Comparison of ENCODE assay signal across 34 cellular contexts in genomic region chr2:26940001-26940400, GRCh38.
"Had no signal": no experiment of that assay in that cellular context is flagged by ENCODE, and none has a peak within 500 bp of the region (broad histone marks: within the 10 kb centered on the region; RNA-seq: fewer than 3 reads in every experiment).

No MANE protein-coding gene starts in this region.

- DNase-seq: activated CD4-positive, alpha-beta memory T cell treated with anti-CD3 and anti-CD28 coated beads for 36 hours; activated CD4-positive, alpha-beta T cell treated with anti-CD3 and anti-CD28 coated beads for 4 hours; activated CD4-positive, alpha-beta T cell treated with anti-CD3 and anti-CD28 coated beads, Interleukin-2, amount 50 U/mL, for 1 hour; activated CD8-positive, alpha-beta memory T cell treated with anti-CD3 and anti-CD28 coated beads, Interleukin-2, amount 10 ng/mL, durations not matched to agents 7 days and 5 days; activated CD8-positive, alpha-beta memory T cell treated with anti-CD3 and anti-CD28 coated beads, Interleukin-2, amount 50 U/mL, for 48 hours; activated effector memory CD4-positive, alpha-beta T cell treated with Interleukin-2 at 50 U/mL for 16 hours; activated naive CD4-positive, alpha-beta T cell treated with anti-CD3 and anti-CD28 coated beads, Interleukin-2, amount 10 ng/mL, durations not matched to agents 7 days and 5 days; activated naive CD8-positive, alpha-beta T cell treated with anti-CD3 and anti-CD28 coated beads, Interleukin-2, amount 50 U/mL, for 24 hours; activated T-cell treated with anti-CD3 and anti-CD28 coated beads, Interleukin-2, amount 50 U/mL, for 48 hours; anterior cingulate cortex; caudate nucleus; cerebellar nuclear complex; Kasumi-1; MG63; NCI-H1048; NCI-H1105 treated with DMSO at 0.1 percent for 48 hours; NCI-H1436; NCI-H1694; NCI-H1930; NCI-H2081 treated with DMSO at 0.1 percent for 48 hours; NCI-H345; NCI-H526 treated with DMSO at 0.1 percent for 48 hours; NCI-H774; SHP77; SK-N-SH had no signal

- H3K9me3 ChIP-seq: MG63, SJSA1, SK-N-SH had no signal

- H3K4me1 Mint-ChIP-seq: activated naive CD4-positive, alpha-beta T cell treated with anti-CD3 and anti-CD28 coated beads, Interleukin-2, amount 10 ng/mL, durations not matched to agents 7 days and 5 days; activated naive CD8-positive, alpha-beta T cell treated with anti-CD3 and anti-CD28 coated beads, Interleukin-2, amount 50 U/mL, for 24 hours; brain had no signal

- H3K4me3 ChIP-seq: MG63, SJSA1 had no signal

- H3K27ac Mint-ChIP-seq: activated CD4-positive, alpha-beta memory T cell treated with anti-CD3 and anti-CD28 coated beads for 36 hours; activated CD8-positive, alpha-beta memory T cell treated with anti-CD3 and anti-CD28 coated beads, Interleukin-2, amount 10 ng/mL, durations not matched to agents 7 days and 5 days; activated naive CD4-positive, alpha-beta T cell treated with anti-CD3 and anti-CD28 coated beads, Interleukin-2, amount 10 ng/mL, durations not matched to agents 7 days and 5 days; activated naive CD8-positive, alpha-beta T cell; activated naive CD8-positive, alpha-beta T cell treated with anti-CD3 and anti-CD28 coated beads, Interleukin-2, amount 50 U/mL, for 24 hours; T-helper 1 cell treated with Interleukin-12 subunit alpha and Interleukin-12 subunit beta and Interleukin-4 antibody, amounts not matched to agents 30 μg/mL and 1 μg/mL, for 36 hours; T-helper 2 cell treated with Interferon-gamma antibody and Interleukin-4, amounts not matched to agents 5 μg/mL and 100 μg/mL, for 36 hours; WTC11 had no signal

- H3K27me3 ChIP-seq: MG63, SJSA1 had no signal

- H3K27ac ChIP-seq: SJSA1 had no signal

- ATAC-seq: activated CD4-positive, CD25-positive, alpha-beta regulatory T cell treated with anti-CD3 and anti-CD28 coated beads, Interleukin-2, amount 50 U/mL, for 24 hours; activated CD8-positive, alpha-beta memory T cell treated with anti-CD3 and anti-CD28 coated beads, Interleukin-2, amount 10 ng/mL, durations not matched to agents 7 days and 5 days; activated naive CD8-positive, alpha-beta T cell treated with anti-CD3 and anti-CD28 coated beads, Interleukin-2, amount 50 U/mL, for 24 hours; Panc1; WTC11 had no signal

- FAIRE-seq: TTC549 had no signal

- H3K4me2 ChIP-seq: SK-N-SH had no signal

- H3K9me3 Mint-ChIP-seq: activated CD4-positive, alpha-beta memory T cell treated with anti-CD3 and anti-CD28 coated beads for 36 hours; activated naive CD4-positive, alpha-beta T cell treated with anti-CD3 and anti-CD28 coated beads, Interleukin-2, amount 10 ng/mL, durations not matched to agents 7 days and 5 days; activated naive CD8-positive, alpha-beta T cell treated with anti-CD3 and anti-CD28 coated beads, Interleukin-2, amount 50 U/mL, for 24 hours; brain; T-helper 1 cell treated with Interleukin-12 subunit alpha and Interleukin-12 subunit beta and Interleukin-4 antibody, amounts not matched to agents 30 μg/mL and 1 μg/mL, for 36 hours; T-helper 2 cell treated with Interferon-gamma antibody and Interleukin-4, amounts not matched to agents 5 μg/mL and 100 μg/mL, for 36 hours; WTC11 had no signal

- H3K9ac ChIP-seq: SK-N-SH had no signal

- H3K27me3 Mint-ChIP-seq: brain had no signal

- H3K4me3 Mint-ChIP-seq: activated CD4-positive, alpha-beta memory T cell treated with anti-CD3 and anti-CD28 coated beads for 36 hours; activated CD8-positive, alpha-beta memory T cell treated with anti-CD3 and anti-CD28 coated beads, Interleukin-2, amount 10 ng/mL, durations not matched to agents 7 days and 5 days; activated naive CD4-positive, alpha-beta T cell treated with anti-CD3 and anti-CD28 coated beads, Interleukin-2, amount 10 ng/mL, durations not matched to agents 7 days and 5 days; activated naive CD8-positive, alpha-beta T cell; activated naive CD8-positive, alpha-beta T cell treated with anti-CD3 and anti-CD28 coated beads, Interleukin-2, amount 50 U/mL, for 24 hours; brain; T-helper 1 cell treated with Interleukin-12 subunit alpha and Interleukin-12 subunit beta and Interleukin-4 antibody, amounts not matched to agents 30 μg/mL and 1 μg/mL, for 36 hours; T-helper 2 cell treated with Interferon-gamma antibody and Interleukin-4, amounts not matched to agents 5 μg/mL and 100 μg/mL, for 36 hours; WTC11 had no signal

- H3K36me3 Mint-ChIP-seq: activated CD4-positive, alpha-beta memory T cell treated with anti-CD3 and anti-CD28 coated beads for 36 hours; activated CD8-positive, alpha-beta memory T cell treated with anti-CD3 and anti-CD28 coated beads, Interleukin-2, amount 10 ng/mL, durations not matched to agents 7 days and 5 days; activated naive CD4-positive, alpha-beta T cell treated with anti-CD3 and anti-CD28 coated beads, Interleukin-2, amount 10 ng/mL, durations not matched to agents 7 days and 5 days; activated naive CD8-positive, alpha-beta T cell; WTC11 had no signal

- H3K36me3 ChIP-seq: MG63, SJSA1 had no signal
